Comparison of ENCODE assay signal across 8 cellular contexts in genomic region chr19:55368701-55369563, GRCh38. TPM values are rescaled to one million over a fixed set of nuclear protein-coding genes. Genes with fewer than 3 reads are reported as not detected.
DNase-seq lines count a peak whose midpoint lies in the region; ATAC-seq and TF ChIP-seq lines count a peak whose summit lies in the region.

No MANE protein-coding gene starts in this region.

- ATAC-seq in memory B cell (ENCODE audit: low read depth): peak; percentile 48
- ATAC-seq in GM21576 (IDR thresholded peaks at IDR 0.05; ENCODE audit: unreplicated experiment): no peak

- H3K4me3 ChIP-seq in BJ (ENCODE audit: low read depth, low read length) (peak overlapping the region; percentile 73), brain microvascular endothelial cell (ENCODE audit: low read depth, low read length) (peak overlapping the region; percentile 83)
- no peak overlapping the region for H3K4me3 ChIP-seq in effector memory CD4-positive, alpha-beta T cell (ENCODE audit: insufficient read depth, low read depth, low read length, poor library complexity, severe bottlenecking)

- H3K36me3 Mint-ChIP-seq in memory B cell: peaks cover 2% of the 10 kb centered on the region

- H3K9me3 ChIP-seq in effector memory CD4-positive, alpha-beta T cell (ENCODE audit: control insufficient read depth, low read length): no peaks in the 10 kb centered on the region

- H3K27ac ChIP-seq in brain microvascular endothelial cell: no peak overlapping the region
- H3K27ac ChIP-seq in effector memory CD4-positive, alpha-beta T cell (ENCODE audit: insufficient read depth, low read length, poor library complexity, severe bottlenecking): no peak overlapping the region

- H3K4me3 Mint-ChIP-seq in memory B cell: no peak overlapping the region

- peaks cover 36% of the 10 kb centered on the region for H3K27me3 Mint-ChIP-seq in memory B cell

- POLR2A ChIA-PET in BJ (lab: Charles Lee): interaction anchor here (0.6 to 1.8 kb wide), 2 partner anchors 30 to 36 kb away, joined by 4 to 6 read pairs; partner anchors contain the start of gene KMT5C

- in situ Hi-C loops in brain microvascular endothelial cell (cut with HindIII; ENCODE audit: low pct_ligation_motif_present, low sequenced_read_pairs): no loop called here

- no peaks in the 10 kb centered on the region; the same call in 1 of the 2 replicates for H3K36me3 ChIP-seq in BJ (ENCODE audit: control insufficient read depth, insufficient read depth, low read length)
- H3K36me3 ChIP-seq in brain microvascular endothelial cell (replicated peaks): no peaks in the 10 kb centered on the region
- H3K36me3 ChIP-seq in effector memory CD4-positive, alpha-beta T cell (ENCODE audit: control insufficient read depth, insufficient read depth, low read length): no peaks in the 10 kb centered on the region

- H3K9me3 Mint-ChIP-seq in memory B cell: no peaks in the 10 kb centered on the region

- TF ChIP-seq CTCF in BJ (IDR thresholded peaks at IDR 0.05; ENCODE audit: insufficient read depth, low read depth, low read length) (no peak), brain microvascular endothelial cell (IDR thresholded peaks at IDR 0.05; ENCODE audit: low read depth, low read length, missing control alignments) (no peak)

- H3K27me3 ChIP-seq in BJ (ENCODE audit: control insufficient read depth, insufficient read depth, low read length): no peaks in the 10 kb centered on the region
- H3K27me3 ChIP-seq in brain microvascular endothelial cell (replicated peaks): no peaks in the 10 kb centered on the region
- peaks cover 52% of the 10 kb centered on the region for H3K27me3 ChIP-seq in effector memory CD4-positive, alpha-beta T cell (replicated peaks; ENCODE audit: control insufficient read depth, insufficient read depth, low read length, poor library complexity, severe bottlenecking)

- peaks cover 14% of the 10 kb centered on the region for H3K4me1 Mint-ChIP-seq in memory B cell

- CTCF ChIA-PET in BJ (lab: Yijun Ruan, JAX): interaction anchor here (0.6 to 2.5 kb wide), 4 partner anchors 14 to 237 kb away, joined by 3 to 15 read pairs (median 4); partner anchors contain the start of gene COX6B2

- H3K27ac Mint-ChIP-seq in memory B cell: no peak overlapping the region

- DNase-seq in BJ (ENCODE audit: low read depth) (no peak), HK-2 (ENCODE audit: unreplicated experiment) (peak; percentile 59), brain microvascular endothelial cell (peak; percentile 16), memory B cell (ENCODE audit: low spot score in 2 of 2) (no peak), NCI-H526 (lab: John Stamatoyannopoulos, UW) (no peak), C1 segment of cervical spinal cord (lab: John Stamatoyannopoulos, UW) (no peak)
- no peak for DNase-seq in effector memory CD4-positive, alpha-beta T cell

- H3K4me1 ChIP-seq in effector memory CD4-positive, alpha-beta T cell (ENCODE audit: control insufficient read depth, insufficient read depth, low read length, poor library complexity, severe bottlenecking): peaks cover 15% of the 10 kb centered on the region

RNA-seq across cellular contexts. Expression of gene IL11, which starts 1.3 kb away (rescaled TPM):
- 11.9 and 16.4 TPM in 2 replicates for polyA plus RNA-seq in BJ (2011; rRNA removed)
- 4.9 and 8.9 TPM in 2 replicates for polyA minus RNA-seq in BJ (2011; rRNA and poly(A)+ RNA removed)

RNA-seq across cellular contexts. Expression of gene GARIN5B, which starts 5.9 kb away (rescaled TPM):
- 0.02 TPM in 1 of 2 replicates, not detected in the other for polyA plus RNA-seq in BJ (2011; rRNA removed)
- not detected in 2 replicates for polyA minus RNA-seq in BJ (2011; rRNA and poly(A)+ RNA removed)

RNA-seq across cellular contexts. Expression of gene TMEM190, which starts 7.7 kb away (rescaled TPM):
- polyA plus RNA-seq in BJ (2011; rRNA removed): 0.93 and 1.3 TPM in 2 replicates
- polyA minus RNA-seq in BJ (2011; rRNA and poly(A)+ RNA removed): not detected in 2 replicates

RNA-seq across cellular contexts. Expression of gene COX6B2, which starts 14.4 kb away (rescaled TPM):
- polyA plus RNA-seq in BJ (2011; rRNA removed): 0.12 and 0.58 TPM in 2 replicates
- polyA minus RNA-seq in BJ (2011; rRNA and poly(A)+ RNA removed): not detected in 2 replicates

RNA-seq across cellular contexts. Expression of gene TMEM238, which starts 15.2 kb away (rescaled TPM):
- 0.10 and 0.15 TPM in 2 replicates for polyA plus RNA-seq in BJ (2011; rRNA removed)
- 0.24 TPM in 1 of 2 replicates, not detected in the other for polyA minus RNA-seq in BJ (2011; rRNA and poly(A)+ RNA removed)

Comparison
In these comparisons a context has a peak if more than half of its experiments do, and no peak if none do; other contexts are left out.
1. DNase-seq: peak in HK-2 (single experiment) and brain microvascular endothelial cell (single experiment); none in BJ (single experiment), memory B cell (0 of 2), effector memory CD4-positive, alpha-beta T cell (0 of 3), NCI-H526 (0 of 2) and C1 segment of cervical spinal cord (0 of 14).